9 cellular contexts compared by ENCODE assay signal in genomic region chr7:70696139-70696782, GRCh38.
DNase-seq lines count a peak whose midpoint lies in the region; ATAC-seq, FAIRE-seq and TF ChIP-seq lines count a peak whose summit lies in the region.
"Had no signal": no experiment of that assay in that cellular context is flagged by ENCODE, and none has a peak within 500 bp of the region (broad histone marks: within the 10 kb centered on the region; RNA-seq: fewer than 3 reads in every experiment).

No MANE protein-coding gene starts in this region.

- TF ChIP-seq POLR2A in GM12878 (IDR thresholded peaks at IDR 0.05; ENCODE audit: low read depth, low read length) (no peak), adrenal gland (IDR thresholded peaks at IDR 0.05) (no peak)

- H3K27ac ChIP-seq in GM12878 (ENCODE audit: control insufficient read depth, insufficient read depth) (peak overlapping the region; percentile 86), mesodermal cell (ENCODE audit: low read depth, low read length, severe bottlenecking) (no peak overlapping the region), adrenal gland (no peak overlapping the region)
- H3K27ac ChIP-seq: HL-60 had no signal

- H3K4me3 ChIP-seq in AG09309 (ENCODE audit: control insufficient read depth, low read depth, low read length) (peak overlapping the region; percentile 72), H7 (ENCODE audit: insufficient read depth, low read depth, low read length) (peak overlapping the region; percentile 92), GM12878 (peak overlapping the region; percentile 90), mesodermal cell (ENCODE audit: extremely low read depth, insufficient read depth, low read length, poor library complexity, severe bottlenecking) (peak overlapping the region; percentile 93), adrenal gland (peak overlapping the region in 1 of 4 donors; percentile 85)

- no peaks in the 10 kb centered on the region; the same call in 1 of the 2 replicates for H3K4me1 ChIP-seq in GM12878 (ENCODE audit: control insufficient read depth, insufficient read depth, low read length)
- H3K4me1 ChIP-seq in mesodermal cell (ENCODE audit: control insufficient read depth, insufficient read depth, low read length, poor library complexity, severe bottlenecking), result peaks cover 32% of the 10 kb centered on the region
- peaks cover 0 to 10% of the 10 kb centered on the region in 2 donors for H3K4me1 ChIP-seq in adrenal gland (replicated peaks in 1 of 2)

- no peak for TF ChIP-seq EP300 in GM12878 (IDR thresholded peaks at IDR 0.05; ENCODE audit: borderline replicate concordance in 1 of 2, control insufficient read depth in 1 of 2, low read depth in 2 of 2, low read length in 2 of 2)

- WGBS in GM12878 (ENCODE audit: insufficient coverage, insufficient replicate concordance, low lambda C conversion rate, missing lambda C conversion rate), result 72% methylated on average over 11 of the region's 11 CpGs
- WGBS in mesodermal cell (ENCODE audit: insufficient coverage in 2 of 2), 2 experiments, result 2 to 7% methylated on average over 8 to 9 of the region's 11 CpGs
- WGBS in adrenal gland, 4 donors, result 66 to 74% (median 72%) methylated on average over 11 of the region's 11 CpGs

- in situ Hi-C loops in GM12878 (cut with MboI), result no loop called here

- peak overlapping the region; percentile 96 for H3K9ac ChIP-seq in GM12878 (ENCODE audit: control insufficient read depth, insufficient read depth, low read length)

- POLR2A ChIA-PET in GM12878 (lab: Charles Lee), result interaction anchor here (1.0 to 1.2 kb wide), 2 partner anchors 25 to 644 kb away, joined by 3 read pairs; no protein-coding TSS in a partner anchor

- H2AFZ ChIP-seq in GM12878 (ENCODE audit: control insufficient read depth, low read depth, low read length), result peak overlapping the region; percentile 10

- H3K4me2 ChIP-seq in GM12878 (ENCODE audit: control insufficient read depth, insufficient read depth), result peak overlapping the region; percentile 93

- DNase-seq in AG09309 (ENCODE audit: low read depth) (no peak), H7 (no peak), GM12878 (ENCODE audit: low read depth, low spot score) (no peak), adrenal gland (no peak)
- DNase-seq in stimulated activated naive CD4-positive, alpha-beta T cell treated with Interleukin-2 at 50 U/mL for 16 hours (lab: John Stamatoyannopoulos, UW), result no peak

- peaks cover 23% of the 10 kb centered on the region for H3K27me3 ChIP-seq in H7 (ENCODE audit: control insufficient read depth, insufficient read depth, low read length)
- H3K27me3 ChIP-seq in GM12878 (replicated peaks in 1 of 2; ENCODE audit: control insufficient read depth in 2 of 2, insufficient read depth in 2 of 2, low read length in 1 of 2), result no peaks in the 10 kb centered on the region
- no peaks in the 10 kb centered on the region for H3K27me3 ChIP-seq in adrenal gland

- CTCF ChIA-PET in GM12878 (lab: Yijun Ruan, JAX), result interaction anchor here (0.7 to 7.9 kb wide), 10 partner anchors 12 to 918 kb away, joined by 3 to 54 read pairs (median 6); no protein-coding TSS in a partner anchor

- no peak for FAIRE-seq in GM12878 (lab: Jason Lieb, UNC)

- intact Hi-C loops in GM12878 (cut with micrococcal nuclease; ENCODE audit: unreplicated experiment) (loop anchor here (2.0 to 10.0 kb wide), 8 partner anchors 81 to 1021 kb away; no protein-coding TSS in a partner anchor), adrenal gland (cut with DNase I) (loop anchor here in 1 of 2 donors (10.0 kb wide), 1 partner anchor 651 kb away; no protein-coding TSS in a partner anchor)

- H3K36me3 ChIP-seq in H7 (replicated peaks; ENCODE audit: control insufficient read depth, insufficient read depth, low read length), result no peaks in the 10 kb centered on the region; the same call in 1 of the 2 replicates
- H3K36me3 ChIP-seq in GM12878 (ENCODE audit: control insufficient read depth in 2 of 2, insufficient read depth in 2 of 2, low read length in 1 of 2), result peaks cover 0 to 3% of the 10 kb centered on the region in 2 experiments; a peak in 2 of 4 replicates
- peaks cover 23% of the 10 kb centered on the region for H3K36me3 ChIP-seq in mesodermal cell (ENCODE audit: control insufficient read depth, insufficient read depth, low read length)
- H3K36me3 ChIP-seq in adrenal gland (replicated peaks in 1 of 2), result no peaks in the 10 kb centered on the region

- H3K9me3 ChIP-seq in GM12878 (replicated peaks; ENCODE audit: control insufficient read depth, insufficient read depth, low read length) (no peaks in the 10 kb centered on the region), mesodermal cell (ENCODE audit: control insufficient read depth, low read length) (no peaks in the 10 kb centered on the region), adrenal gland (replicated peaks in 1 of 3) (no peaks in the 10 kb centered on the region)

- H4K20me1 ChIP-seq in GM12878 (ENCODE audit: control insufficient read depth, insufficient read depth), result no peaks in the 10 kb centered on the region

- ATAC-seq in GM12878 (peak; percentile 39), GM19023 (IDR thresholded peaks at IDR 0.05; ENCODE audit: unreplicated experiment) (no peak), HG02973 (IDR thresholded peaks at IDR 0.05; ENCODE audit: unreplicated experiment) (no peak)

- RAD21 ChIA-PET in GM12878 (lab: Charles Lee; ENCODE audit: unreplicated experiment), result interaction anchor here (0.7 to 9.1 kb wide), 15 partner anchors 10 to 1032 kb away, joined by 3 to 108 read pairs (median 3); no protein-coding TSS in a partner anchor

- TF ChIP-seq RAD21 in GM12878 (IDR thresholded peaks at IDR 0.05; ENCODE audit: insufficient read depth, low read depth, low read length), result no peak

- peaks cover 70% of the 10 kb centered on the region for H3K79me2 ChIP-seq in GM12878 (ENCODE audit: control insufficient read depth, insufficient read depth, low read length)

- TF ChIP-seq CTCF in AG09309 (IDR thresholded peaks at IDR 0.05; ENCODE audit: control insufficient read depth, insufficient read depth, low read depth, low read length, missing control alignments) (no peak), GM12878 (IDR thresholded peaks at IDR 0.05 in 2 of 3, conservative IDR thresholded peaks at IDR 0.05 in 1 of 3; ENCODE audit: control insufficient read depth in 2 of 3, extremely low read depth in 1 of 3, insufficient read depth in 1 of 3, low read depth in 3 of 3, low read length in 3 of 3) (no peak), adrenal gland (IDR thresholded peaks at IDR 0.05) (no peak)

- SMC1A ChIA-PET in GM12878 (lab: Charles Lee; ENCODE audit: uncharacterized antibody, unreplicated experiment), result interaction anchor here (1.0 to 12.6 kb wide), 19 partner anchors 9 to 1031 kb away, joined by 3 to 177 read pairs (median 3); no protein-coding TSS in a partner anchor

- BruUV-seq in GM12878 (replicated peaks; lab: Mats Ljungman, UMichigan), result TSS peak; percentile 79

TF ChIP-seq in GM12878, 131 proteins besides CTCF, POLR2A, EP300 and RAD21 (continues in another document):
- TF ChIP-seq ZNF687 (IDR thresholded peaks at IDR 0.05) (0 out of 2 replicates have a peak, but pooled peaks have one; percentile 14), ZBTB11 (CRISPR knock-in tag; IDR thresholded peaks at IDR 0.05) (no peak), RUNX3 (IDR thresholded peaks at IDR 0.05; ENCODE audit: low read length) (0 out of 2 replicates have a peak, but pooled peaks have one; percentile 1)
